In genomic region chr6:112683926-112684325, GRCh38 we compare ENCODE assay signal across 1 cellular context.
TF ChIP-seq lines count a peak whose summit lies in the region.

No MANE protein-coding gene starts in this region.

TF ChIP-seq in HepG2, 621 proteins besides CTCF, POLR2A, EP300 and RAD21 (continued from another document):
- TF ChIP-seq ZBTB40 (IDR thresholded peaks at IDR 0.05) (no peak), ZBTB40 (CRISPR knock-in tag; IDR thresholded peaks at IDR 0.05) (no peak), U2AF1 (optimal IDR thresholded peaks at IDR 0.05; ENCODE audit: low read depth, low read length) (no peak), ZNF7 (CRISPR knock-in tag; IDR thresholded peaks at IDR 0.05) (no peak), ZNF740 (CRISPR knock-in tag; IDR thresholded peaks at IDR 0.05) (no peak), SALL2 (CRISPR knock-in tag; IDR thresholded peaks at IDR 0.05) (no peak), CEBPG (CRISPR knock-in tag; IDR thresholded peaks at IDR 0.05) (no peak), TEF (CRISPR knock-in tag; IDR thresholded peaks at IDR 0.05) (no peak)
- TF ChIP-seq, protein P1, sequence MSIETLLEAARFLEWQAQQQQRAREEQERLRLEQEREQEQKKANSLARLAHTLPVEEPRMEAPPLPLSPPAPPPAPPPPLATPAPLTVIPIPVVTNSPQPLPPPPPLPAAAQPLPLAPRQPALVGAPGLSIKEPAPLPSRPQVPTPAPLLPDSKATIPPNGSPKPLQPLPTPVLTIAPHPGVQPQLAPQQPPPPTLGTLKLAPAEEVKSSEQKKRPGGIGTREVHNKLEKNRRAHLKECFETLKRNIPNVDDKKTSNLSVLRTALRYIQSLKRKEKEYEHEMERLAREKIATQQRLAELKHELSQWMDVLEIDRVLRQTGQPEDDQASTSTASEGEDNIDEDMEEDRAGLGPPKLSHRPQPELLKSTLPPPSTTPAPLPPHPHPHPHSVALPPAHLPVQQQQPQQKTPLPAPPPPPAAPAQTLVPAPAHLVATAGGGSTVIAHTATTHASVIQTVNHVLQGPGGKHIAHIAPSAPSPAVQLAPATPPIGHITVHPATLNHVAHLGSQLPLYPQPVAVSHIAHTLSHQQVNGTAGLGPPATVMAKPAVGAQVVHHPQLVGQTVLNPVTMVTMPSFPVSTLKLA (IDR thresholded peaks at IDR 0.05), result no peak
- TF ChIP-seq, protein P2, sequence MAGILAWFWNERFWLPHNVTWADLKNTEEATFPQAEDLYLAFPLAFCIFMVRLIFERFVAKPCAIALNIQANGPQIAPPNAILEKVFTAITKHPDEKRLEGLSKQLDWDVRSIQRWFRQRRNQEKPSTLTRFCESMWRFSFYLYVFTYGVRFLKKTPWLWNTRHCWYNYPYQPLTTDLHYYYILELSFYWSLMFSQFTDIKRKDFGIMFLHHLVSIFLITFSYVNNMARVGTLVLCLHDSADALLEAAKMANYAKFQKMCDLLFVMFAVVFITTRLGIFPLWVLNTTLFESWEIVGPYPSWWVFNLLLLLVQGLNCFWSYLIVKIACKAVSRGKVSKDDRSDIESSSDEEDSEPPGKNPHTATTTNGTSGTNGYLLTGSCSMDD (CRISPR knock-in tag; IDR thresholded peaks at IDR 0.05), result no peak
- TF ChIP-seq, protein P3, sequence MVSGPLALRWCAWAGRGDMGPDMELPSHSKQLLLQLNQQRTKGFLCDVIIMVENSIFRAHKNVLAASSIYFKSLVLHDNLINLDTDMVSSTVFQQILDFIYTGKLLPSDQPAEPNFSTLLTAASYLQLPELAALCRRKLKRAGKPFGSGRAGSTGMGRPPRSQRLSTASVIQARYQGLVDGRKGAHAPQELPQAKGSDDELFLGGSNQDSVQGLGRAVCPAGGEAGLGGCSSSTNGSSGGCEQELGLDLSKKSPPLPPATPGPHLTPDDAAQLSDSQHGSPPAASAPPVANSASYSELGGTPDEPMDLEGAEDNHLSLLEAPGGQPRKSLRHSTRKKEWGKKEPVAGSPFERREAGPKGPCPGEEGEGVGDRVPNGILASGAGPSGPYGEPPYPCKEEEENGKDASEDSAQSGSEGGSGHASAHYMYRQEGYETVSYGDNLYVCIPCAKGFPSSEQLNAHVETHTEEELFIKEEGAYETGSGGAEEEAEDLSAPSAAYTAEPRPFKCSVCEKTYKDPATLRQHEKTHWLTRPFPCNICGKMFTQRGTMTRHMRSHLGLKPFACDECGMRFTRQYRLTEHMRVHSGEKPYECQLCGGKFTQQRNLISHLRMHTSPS (CRISPR knock-in tag; IDR thresholded peaks at IDR 0.05; ENCODE audit: low read depth), result no peak
